Comparison of ENCODE assay signal across 19 cellular contexts in the genomic region with DNA sequence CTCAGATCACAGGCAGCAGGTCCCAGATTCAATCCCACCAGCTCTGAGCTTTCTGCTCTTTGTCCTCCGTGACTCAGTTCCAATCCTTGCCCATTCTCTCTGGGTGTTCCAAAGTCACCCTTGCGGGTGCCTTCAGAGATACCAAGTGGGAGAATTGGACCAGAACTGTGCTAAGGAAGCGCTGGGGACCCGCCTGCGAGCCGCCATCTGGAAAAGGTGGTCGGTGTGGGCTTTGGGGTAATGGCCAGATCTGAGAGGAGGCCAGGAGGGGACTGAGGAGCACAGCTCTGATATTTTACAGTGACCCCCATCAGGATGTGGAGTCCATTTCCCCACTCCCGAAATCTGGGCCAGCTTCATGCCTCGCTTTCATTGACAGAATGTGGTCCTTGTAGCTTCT.
A peak's percentile ranks its signal among the peaks of the same experiment; 100 is the strongest.
DNase-seq lines count a peak whose midpoint lies in the region; FAIRE-seq and TF ChIP-seq lines count a peak whose summit lies in the region.
"Had no signal": no experiment of that assay in that cellular context is flagged by ENCODE, and none has a peak within 500 bp of the region (broad histone marks: within the 10 kb centered on the region; RNA-seq: fewer than 3 reads in every experiment).

No MANE protein-coding gene starts in this region.

- no peak for TF ChIP-seq CTCF in glutamatergic neuron (IDR thresholded peaks at IDR 0.05; ENCODE audit: partially characterized antibody, unreplicated experiment)
- no peak for TF ChIP-seq CTCF in nephron progenitor cell (IDR thresholded peaks at IDR 0.05)

- H3K9me3 Mint-ChIP-seq in activated naive CD4-positive, alpha-beta T cell treated with anti-CD3 and anti-CD28 coated beads, Interleukin-2, amount 50 U/mL, for 24 hours, result no peaks in the 10 kb centered on the region
- H3K9me3 Mint-ChIP-seq in activated naive CD4-positive, alpha-beta T cell treated with anti-CD3 and anti-CD28 coated beads for 36 hours, result no peaks in the 10 kb centered on the region
- H3K9me3 Mint-ChIP-seq in glutamatergic neuron (ENCODE audit: unreplicated experiment) (peaks cover 20% of the 10 kb centered on the region), nephron progenitor cell (no peaks in the 10 kb centered on the region)
- H3K9me3 Mint-ChIP-seq: CD8-positive, alpha-beta T cell; GM23338 had no signal

- intact Hi-C loops in activated naive CD4-positive, alpha-beta T cell treated with anti-CD3 and anti-CD28 coated beads for 36 hours (cut with micrococcal nuclease), result no loop called here

- CTCF ChIA-PET in activated naive CD4-positive, alpha-beta T cell treated with anti-CD3 and anti-CD28 coated beads for 36 hours (lab: Charles Lee), result no interaction called here

- no peak overlapping the region for H3K4me3 Mint-ChIP-seq in activated naive CD4-positive, alpha-beta T cell treated with anti-CD3 and anti-CD28 coated beads, Interleukin-2, amount 50 U/mL, for 24 hours
- H3K4me3 Mint-ChIP-seq in activated naive CD4-positive, alpha-beta T cell treated with anti-CD3 and anti-CD28 coated beads for 36 hours, result no peak overlapping the region
- H3K4me3 Mint-ChIP-seq in glutamatergic neuron (ENCODE audit: unreplicated experiment) (peak overlapping the region; percentile 34), nephron progenitor cell (no peak overlapping the region)
- H3K4me3 Mint-ChIP-seq: CD8-positive, alpha-beta T cell; GM23338; HFFc6 had no signal

- H3K4me1 Mint-ChIP-seq in activated naive CD4-positive, alpha-beta T cell treated with anti-CD3 and anti-CD28 coated beads, Interleukin-2, amount 50 U/mL, for 24 hours, result no peaks in the 10 kb centered on the region
- no peaks in the 10 kb centered on the region for H3K4me1 Mint-ChIP-seq in activated naive CD4-positive, alpha-beta T cell treated with anti-CD3 and anti-CD28 coated beads for 36 hours (ENCODE audit: low read depth)
- H3K4me1 Mint-ChIP-seq in glutamatergic neuron (ENCODE audit: low read depth, unreplicated experiment), result peaks cover 41% of the 10 kb centered on the region
- H3K4me1 Mint-ChIP-seq in nephron progenitor cell, result peaks cover 40% of the 10 kb centered on the region

- no peak for FAIRE-seq in HTR-8/SVneo (lab: Jason Lieb, UNC)
- FAIRE-seq: GM12891 had no signal

- peak overlapping the region; percentile 41 for H3K27ac Mint-ChIP-seq in activated naive CD4-positive, alpha-beta T cell treated with anti-CD3 and anti-CD28 coated beads, Interleukin-2, amount 50 U/mL, for 24 hours
- H3K27ac Mint-ChIP-seq in activated naive CD4-positive, alpha-beta T cell treated with anti-CD3 and anti-CD28 coated beads for 36 hours, result no peak overlapping the region
- H3K27ac Mint-ChIP-seq in glutamatergic neuron (ENCODE audit: unreplicated experiment) (no peak overlapping the region), nephron progenitor cell (peak overlapping the region; percentile 57)
- H3K27ac Mint-ChIP-seq: CD8-positive, alpha-beta T cell; GM23338; HFFc6 had no signal

- H3K27me3 Mint-ChIP-seq in activated naive CD4-positive, alpha-beta T cell treated with anti-CD3 and anti-CD28 coated beads, Interleukin-2, amount 50 U/mL, for 24 hours, result no peaks in the 10 kb centered on the region
- no peaks in the 10 kb centered on the region for H3K27me3 Mint-ChIP-seq in activated naive CD4-positive, alpha-beta T cell treated with anti-CD3 and anti-CD28 coated beads for 36 hours (ENCODE audit: low read depth)
- peaks cover 16% of the 10 kb centered on the region for H3K27me3 Mint-ChIP-seq in glutamatergic neuron (ENCODE audit: unreplicated experiment)
- H3K27me3 Mint-ChIP-seq in nephron progenitor cell (ENCODE audit: low read depth, poor library complexity), result peaks cover 19% of the 10 kb centered on the region

- no peaks in the 10 kb centered on the region for H3K36me3 Mint-ChIP-seq in activated naive CD4-positive, alpha-beta T cell treated with anti-CD3 and anti-CD28 coated beads, Interleukin-2, amount 50 U/mL, for 24 hours
- H3K36me3 Mint-ChIP-seq in activated naive CD4-positive, alpha-beta T cell treated with anti-CD3 and anti-CD28 coated beads for 36 hours (ENCODE audit: low read depth), result no peaks in the 10 kb centered on the region
- H3K36me3 Mint-ChIP-seq in glutamatergic neuron (ENCODE audit: unreplicated experiment) (no peaks in the 10 kb centered on the region), nephron progenitor cell (ENCODE audit: low read depth) (no peaks in the 10 kb centered on the region)

- DNase-seq in activated naive CD4-positive, alpha-beta T cell treated with anti-CD3 and anti-CD28 coated beads for 36 hours, result no peak
- DNase-seq in glutamatergic neuron, result no peak
- no peak for DNase-seq in nephron progenitor cell
- DNase-seq in activated CD8-positive, alpha-beta memory T cell treated with anti-CD3 and anti-CD28 coated beads, Interleukin-2, amount 50 U/mL, for 48 hours, result no peak
- no peak for DNase-seq in HPDE6-E6E7 (ENCODE audit: extremely low spot score)
- no peak for DNase-seq in OCI-M2 (lab: John Stamatoyannopoulos, UW; ENCODE audit: unreplicated experiment)
- no peak for DNase-seq in HTR-8/SVneo (ENCODE audit: insufficient read length, low spot score)
- DNase-seq: 8988T; Calu3; CD8-positive, alpha-beta T cell; DMS 273 treated with DMSO at 0.1 percent for 48 hours; DMS53; DND-41; EL; H7; HFFc6 had no signal

Comparison
In these comparisons a context has a peak if more than half of its experiments do, and no peak if none do; other contexts are left out.
1. H3K27ac Mint-ChIP-seq: peak in activated naive CD4-positive, alpha-beta T cell treated with anti-CD3 and anti-CD28 coated beads, Interleukin-2, amount 50 U/mL, for 24 hours (single experiment) and nephron progenitor cell (single experiment); none in activated naive CD4-positive, alpha-beta T cell treated with anti-CD3 and anti-CD28 coated beads for 36 hours (single experiment) and glutamatergic neuron (single experiment).